Comparison of ENCODE assay signal across 12 cellular contexts in the genomic region with DNA sequence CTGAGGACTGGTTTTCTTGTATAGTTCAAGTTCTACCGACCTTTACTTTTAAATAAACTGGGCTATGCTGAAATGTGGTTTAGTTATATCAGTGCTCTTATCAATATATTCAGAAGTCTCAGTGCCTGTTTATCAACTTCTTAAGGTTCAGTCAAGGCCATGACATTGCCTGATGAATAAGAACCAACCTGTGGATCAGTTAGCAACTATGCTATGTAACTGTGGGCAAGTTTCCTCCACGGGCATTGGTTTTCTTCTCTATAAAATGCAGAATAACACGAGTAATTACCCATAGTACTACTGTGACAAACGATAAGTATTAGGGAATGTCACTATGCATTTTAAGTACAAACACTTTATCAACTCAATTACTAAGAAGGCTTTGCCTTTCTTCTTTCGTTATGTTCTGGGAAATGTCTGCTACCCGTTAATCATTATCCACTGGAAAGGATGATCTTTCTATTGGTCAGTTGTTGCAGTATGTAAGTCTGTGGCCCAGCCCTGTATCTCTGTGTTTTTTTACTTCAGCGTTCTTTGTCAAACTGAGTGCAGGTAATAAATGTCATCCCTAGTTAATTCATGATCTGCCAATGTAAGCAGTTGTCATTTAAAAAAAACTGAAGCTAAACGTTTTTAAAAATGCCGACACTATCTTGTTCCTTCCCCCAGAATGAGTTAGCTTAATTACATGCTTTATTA.
DNase-seq lines count a peak whose midpoint lies in the region; ATAC-seq and TF ChIP-seq lines count a peak whose summit lies in the region.
"Had no signal": no experiment of that assay in that cellular context is flagged by ENCODE, and none has a peak within 500 bp of the region (broad histone marks: within the 10 kb centered on the region; RNA-seq: fewer than 3 reads in every experiment).

No MANE protein-coding gene starts in this region.

- CTCF ChIA-PET in HEK293 (lab: Yijun Ruan, JAX): no interaction called here

- POLR2A ChIA-PET in HEK293 (lab: Yijun Ruan, JAX): no interaction called here

- H3K36me3 ChIP-seq in HEK293 (ENCODE audit: control insufficient read depth in 2 of 2, insufficient read depth in 1 of 2, low read length in 2 of 2): no peaks in the 10 kb centered on the region
- no peaks in the 10 kb centered on the region for H3K36me3 ChIP-seq in brain microvascular endothelial cell (replicated peaks)

- intact Hi-C loops in posterior cingulate gyrus (cut with DNase I): no loop called here

- TF ChIP-seq CTCF in HEK293 (tag by site-specific recombination; IDR thresholded peaks at IDR 0.05) (no peak), epithelial cell of proximal tubule (conservative IDR thresholded peaks at IDR 0.05; ENCODE audit: low read depth, low read length) (no peak), brain microvascular endothelial cell (IDR thresholded peaks at IDR 0.05; ENCODE audit: low read depth, low read length, missing control alignments) (no peak)

- H3K4me3 ChIP-seq in HEK293 (ENCODE audit: low read depth, low read length): no peak overlapping the region
- H3K4me3 ChIP-seq in epithelial cell of proximal tubule (ENCODE audit: low read depth, low read length): no peak overlapping the region
- H3K4me3 ChIP-seq in brain microvascular endothelial cell (ENCODE audit: low read depth, low read length): no peak overlapping the region

- H3K9me3 ChIP-seq in HEK293 (ENCODE audit: control insufficient read depth, insufficient read depth, low read depth, low read length): no peaks in the 10 kb centered on the region

- H3K27ac ChIP-seq in HEK293 (ENCODE audit: extremely low read depth, low read depth, low read length) (no peak overlapping the region), brain microvascular endothelial cell (no peak overlapping the region)

- no peak for ATAC-seq in HG02840 (IDR thresholded peaks at IDR 0.05; ENCODE audit: low FRiP score, unreplicated experiment)

- H3K4me1 ChIP-seq in HEK293 (ENCODE audit: control insufficient read depth, insufficient read depth, low read length): peaks cover 6% of the 10 kb centered on the region; the same call in 1 of the 2 replicates

- DNase-seq in epithelial cell of proximal tubule (ENCODE audit: low read depth) (peak; percentile 15), mucosa of gallbladder (ENCODE audit: low spot score) (peak; percentile 11), activated gamma-delta T cell treated with Interleukin-2 at 50 U/mL for 16 hours (no peak), posterior cingulate gyrus (no peak), brain microvascular endothelial cell (no peak)
- DNase-seq: H7, MV-4-11, NCI-H1417 treated with DMSO at 0.1 percent for 48 hours, NCI-H2029 treated with DMSO at 0.1 percent for 48 hours, NCI-H510A treated with DMSO at 0.1 percent for 48 hours had no signal

- in situ Hi-C loops in brain microvascular endothelial cell (cut with HindIII; ENCODE audit: low pct_ligation_motif_present, low sequenced_read_pairs): no loop called here

- H3K27me3 ChIP-seq in brain microvascular endothelial cell (replicated peaks): no peaks in the 10 kb centered on the region

TF ChIP-seq in HEK293, 187 proteins besides CTCF, POLR2A, EP300 and RAD21:
- TF ChIP-seq PRDM6 (tag by site-specific recombination; IDR thresholded peaks at IDR 0.05): peak; percentile 50; the same call in 1 of the 2 replicates
- no peak for TF ChIP-seq YY2 (tag by site-specific recombination; IDR thresholded peaks at IDR 0.05)
- TF ChIP-seq FEZF1 (tag by site-specific recombination; IDR thresholded peaks at IDR 0.05): 0 out of 2 replicates have a peak, but pooled peaks have one; percentile 6
- no peak for TF ChIP-seq ZNF488 (tag by site-specific recombination; IDR thresholded peaks at IDR 0.05)
- peak; percentile 30; the same call in 1 of the 2 replicates for TF ChIP-seq TRIM28 (IDR thresholded peaks at IDR 0.05; ENCODE audit: borderline replicate concordance, low read length)
- TF ChIP-seq ZNF704 (tag by site-specific recombination; IDR thresholded peaks at IDR 0.05): no peak
- TF ChIP-seq SCRT2 (tag by site-specific recombination; IDR thresholded peaks at IDR 0.05): peak; percentile 74
- no peak for TF ChIP-seq OVOL3 (tag by site-specific recombination; IDR thresholded peaks at IDR 0.05)
- 0 out of 2 replicates have a peak, but pooled peaks have one; percentile 35 for TF ChIP-seq SCRT1 (tag by site-specific recombination; IDR thresholded peaks at IDR 0.05; ENCODE audit: borderline replicate concordance)

Comparison
In these comparisons a context has a peak if more than half of its experiments do, and no peak if none do; other contexts are left out.
1. DNase-seq: peak in epithelial cell of proximal tubule (single experiment) and mucosa of gallbladder (single experiment); none in activated gamma-delta T cell treated with Interleukin-2 at 50 U/mL for 16 hours (single experiment), posterior cingulate gyrus (0 of 10) and brain microvascular endothelial cell (single experiment).